In the genomic region with DNA sequence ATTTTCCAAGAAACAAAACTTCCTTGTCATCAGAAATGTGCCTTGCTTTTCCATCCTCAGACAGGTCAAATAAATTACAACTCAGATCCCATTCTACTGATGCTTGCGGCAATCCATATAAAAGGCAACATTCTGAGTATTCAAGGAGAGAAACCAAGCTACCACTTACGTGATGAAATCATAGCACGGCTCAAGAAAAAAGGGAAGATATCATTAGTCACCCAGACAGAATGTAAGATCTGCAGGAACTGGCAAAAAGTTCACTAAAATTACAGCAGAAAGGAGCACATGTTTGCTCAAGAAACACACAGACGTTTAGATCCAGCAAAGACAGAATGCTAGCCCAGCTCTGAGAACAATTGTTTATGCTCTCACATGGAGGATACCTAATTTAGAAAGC, we compare ENCODE assay signal across 16 cellular contexts.
A peak's percentile ranks its signal among the peaks of the same experiment; 100 is the strongest.
DNase-seq lines count a peak whose midpoint lies in the region; ATAC-seq and TF ChIP-seq lines count a peak whose summit lies in the region.
"Had no signal": no experiment of that assay in that cellular context is flagged by ENCODE, and none has a peak within 500 bp of the region (broad histone marks: within the 10 kb centered on the region; RNA-seq: fewer than 3 reads in every experiment).

No MANE protein-coding gene starts in this region.

- no peak overlapping the region for H3K27ac Mint-ChIP-seq in neural progenitor cell
- peak overlapping the region in 3 of 9 donors; percentile 1 to 75 (median 11) for H3K27ac Mint-ChIP-seq in naive thymus-derived CD4-positive, alpha-beta T cell
- H3K27ac Mint-ChIP-seq in stimulated activated memory B cell treated with anti-CD40 and anti-IgM and Interleukin-4, amounts not matched to agents 10 μg/mL and 1 μg/mL and 100 μg/mL, for 72 hours = no peak overlapping the region
- H3K27ac Mint-ChIP-seq: activated CD4-positive, alpha-beta memory T cell treated with anti-CD3 and anti-CD28 coated beads for 36 hours; memory B cell had no signal

- peak; percentile 33 for DNase-seq in GM03348 (ENCODE audit: low spot score)
- DNase-seq in NCI-H226 = peak; percentile 73
- DNase-seq in cardiac fibroblast (ENCODE audit: low read depth in 2 of 2) = peak; percentile 31 to 70
- no peak for DNase-seq in neural progenitor cell (ENCODE audit: low spot score)
- no peak for DNase-seq in Right ventricle myocardium inferior (ENCODE audit: missing footprints)
- DNase-seq in naive thymus-derived CD4-positive, alpha-beta T cell = no peak
- DNase-seq: activated CD4-positive, alpha-beta memory T cell treated with anti-CD3 and anti-CD28 coated beads for 36 hours; hippocampal formation; posterior cingulate gyrus; stimulated activated CD4-positive, alpha-beta T cell treated with anti-CD3 and anti-CD28 coated beads, Interleukin-2, amount 100 ng/mL, for 48 hours; stomach had no signal

- no peaks in the 10 kb centered on the region for H3K9me3 Mint-ChIP-seq in neural progenitor cell
- H3K9me3 Mint-ChIP-seq in naive thymus-derived CD4-positive, alpha-beta T cell = peaks cover 0 to 7% (median under 1%) of the 10 kb centered on the region in 11 donors
- peaks cover 9% of the 10 kb centered on the region for H3K9me3 Mint-ChIP-seq in stimulated activated memory B cell treated with anti-CD40 and anti-IgM and Interleukin-4, amounts not matched to agents 10 μg/mL and 1 μg/mL and 100 μg/mL, for 72 hours
- H3K9me3 Mint-ChIP-seq: activated CD4-positive, alpha-beta memory T cell treated with anti-CD3 and anti-CD28 coated beads for 36 hours; memory B cell had no signal

- H3K9ac ChIP-seq in neural progenitor cell = no peak overlapping the region

- intact Hi-C loops in Right ventricle myocardium inferior (cut with DNase I) = no loop called here
- intact Hi-C loops in naive thymus-derived CD4-positive, alpha-beta T cell (cut with micrococcal nuclease) = no loop called here

- no peak overlapping the region for H3K27ac ChIP-seq in neural progenitor cell
- no peak overlapping the region for H3K27ac ChIP-seq in naive thymus-derived CD4-positive, alpha-beta T cell (ENCODE audit: low read depth, low read length)
- H3K27ac ChIP-seq: SK-N-MC, stomach had no signal

- no peaks in the 10 kb centered on the region for H3K36me3 Mint-ChIP-seq in neural progenitor cell
- H3K36me3 Mint-ChIP-seq in naive thymus-derived CD4-positive, alpha-beta T cell = peaks cover 0 to 5% (median 0%) of the 10 kb centered on the region in 5 donors
- no peaks in the 10 kb centered on the region for H3K36me3 Mint-ChIP-seq in stimulated activated memory B cell treated with anti-CD40 and anti-IgM and Interleukin-4, amounts not matched to agents 10 μg/mL and 1 μg/mL and 100 μg/mL, for 72 hours
- H3K36me3 Mint-ChIP-seq: activated CD4-positive, alpha-beta memory T cell treated with anti-CD3 and anti-CD28 coated beads for 36 hours; activated naive CD4-positive, alpha-beta T cell treated with anti-CD3 and anti-CD28 coated beads, Interleukin-2, amount 50 U/mL, for 72 hours; memory B cell had no signal

- H3F3A ChIP-seq in neural progenitor cell (ENCODE audit: low read depth) = no peaks in the 10 kb centered on the region

- no peak overlapping the region for H3K4me3 ChIP-seq in cardiac fibroblast (replicated peaks in 1 of 2; ENCODE audit: low read depth in 2 of 2, low read length in 2 of 2)
- no peak overlapping the region for H3K4me3 ChIP-seq in neural progenitor cell
- no peak overlapping the region for H3K4me3 ChIP-seq in naive thymus-derived CD4-positive, alpha-beta T cell (ENCODE audit: low read length)
- H3K4me3 ChIP-seq: SK-N-MC, stomach had no signal

- H3K36me3 ChIP-seq in neural progenitor cell = no peaks in the 10 kb centered on the region
- H3K36me3 ChIP-seq in naive thymus-derived CD4-positive, alpha-beta T cell (ENCODE audit: control insufficient read depth in 2 of 3, insufficient read depth in 3 of 3, low read length in 3 of 3) = no peaks in the 10 kb centered on the region
- H3K36me3 ChIP-seq: stomach had no signal

- H3K4me1 Mint-ChIP-seq in neural progenitor cell = no peaks in the 10 kb centered on the region
- H3K4me1 Mint-ChIP-seq in naive thymus-derived CD4-positive, alpha-beta T cell = peaks cover 5 to 19% (median 13%) of the 10 kb centered on the region in 7 donors
- H3K4me1 Mint-ChIP-seq in stimulated activated memory B cell treated with anti-CD40 and anti-IgM and Interleukin-4, amounts not matched to agents 10 μg/mL and 1 μg/mL and 100 μg/mL, for 72 hours = peaks cover 14% of the 10 kb centered on the region

- H3K27me3 ChIP-seq in neural progenitor cell = no peaks in the 10 kb centered on the region
- H3K27me3 ChIP-seq in naive thymus-derived CD4-positive, alpha-beta T cell (ENCODE audit: control insufficient read depth in 2 of 2, insufficient read depth in 2 of 2, low read length in 2 of 2) = no peaks in the 10 kb centered on the region
- H3K27me3 ChIP-seq: stomach had no signal

- H3K9me3 ChIP-seq in neural progenitor cell (ENCODE audit: low read depth) = no peaks in the 10 kb centered on the region
- H3K9me3 ChIP-seq in naive thymus-derived CD4-positive, alpha-beta T cell (ENCODE audit: control insufficient read depth in 2 of 3, low read length in 3 of 3) = no peaks in the 10 kb centered on the region
- H3K9me3 ChIP-seq: stomach had no signal

- CTCF ChIA-PET in naive thymus-derived CD4-positive, alpha-beta T cell (lab: Charles Lee) = no interaction called here

- H4K20me1 ChIP-seq in neural progenitor cell (ENCODE audit: low read depth) = no peaks in the 10 kb centered on the region

- peak overlapping the region; percentile 46 for H2AFZ ChIP-seq in neural progenitor cell (replicated peaks)

- POLR2A ChIA-PET in naive thymus-derived CD4-positive, alpha-beta T cell (lab: Charles Lee) = no interaction called here

- TF ChIP-seq CTCF in cardiac fibroblast (IDR thresholded peaks at IDR 0.05; ENCODE audit: low read depth, low read length) = no peak
- no peak for TF ChIP-seq CTCF in neural progenitor cell (IDR thresholded peaks at IDR 0.05)

- H3K79me2 ChIP-seq in neural progenitor cell (ENCODE audit: low read depth) = no peaks in the 10 kb centered on the region

- no peak overlapping the region for H3K4me3 Mint-ChIP-seq in neural progenitor cell
- H3K4me3 Mint-ChIP-seq in naive thymus-derived CD4-positive, alpha-beta T cell = peak overlapping the region in 2 of 10 donors; percentile 18 to 21
- no peak overlapping the region for H3K4me3 Mint-ChIP-seq in stimulated activated memory B cell treated with anti-CD40 and anti-IgM and Interleukin-4, amounts not matched to agents 10 μg/mL and 1 μg/mL and 100 μg/mL, for 72 hours
- H3K4me3 Mint-ChIP-seq: activated CD4-positive, alpha-beta memory T cell treated with anti-CD3 and anti-CD28 coated beads for 36 hours; memory B cell had no signal

- H3K27me3 Mint-ChIP-seq in neural progenitor cell (ENCODE audit: insufficient read depth, low read depth) = no peaks in the 10 kb centered on the region
- peaks cover 0 to 13% (median 0%) of the 10 kb centered on the region in 5 donors for H3K27me3 Mint-ChIP-seq in naive thymus-derived CD4-positive, alpha-beta T cell
- H3K27me3 Mint-ChIP-seq in stimulated activated memory B cell treated with anti-CD40 and anti-IgM and Interleukin-4, amounts not matched to agents 10 μg/mL and 1 μg/mL and 100 μg/mL, for 72 hours = peaks cover 19% of the 10 kb centered on the region

- H3K4me1 ChIP-seq in neural progenitor cell = no peaks in the 10 kb centered on the region
- H3K4me1 ChIP-seq in naive thymus-derived CD4-positive, alpha-beta T cell (ENCODE audit: control insufficient read depth in 2 of 2, insufficient read depth in 2 of 2, low read length in 2 of 2) = peaks cover 0 to 4% of the 10 kb centered on the region in 2 donors
- H3K4me1 ChIP-seq: stomach had no signal

- no peak overlapping the region for H3K4me2 ChIP-seq in neural progenitor cell

- no peak for ATAC-seq in Right ventricle myocardium inferior
- ATAC-seq in naive thymus-derived CD4-positive, alpha-beta T cell = no peak
- ATAC-seq in stimulated activated memory B cell treated with anti-CD40 and anti-IgM and Interleukin-4, amounts not matched to agents 10 μg/mL and 1 μg/mL and 100 μg/mL, for 72 hours = no peak
- no peak for ATAC-seq in GM21528 (IDR thresholded peaks at IDR 0.05; ENCODE audit: low FRiP score, unreplicated experiment)

Comparison
In these comparisons a context has a peak if more than half of its experiments do, and no peak if none do; other contexts are left out.
1. DNase-seq: peak in GM03348 (single experiment), NCI-H226 (single experiment) and cardiac fibroblast (2 of 2); none in neural progenitor cell (single experiment), Right ventricle myocardium inferior (single experiment) and naive thymus-derived CD4-positive, alpha-beta T cell (0 of 9).